Comparison of ENCODE assay signal across 10 cellular contexts in the genomic region with DNA sequence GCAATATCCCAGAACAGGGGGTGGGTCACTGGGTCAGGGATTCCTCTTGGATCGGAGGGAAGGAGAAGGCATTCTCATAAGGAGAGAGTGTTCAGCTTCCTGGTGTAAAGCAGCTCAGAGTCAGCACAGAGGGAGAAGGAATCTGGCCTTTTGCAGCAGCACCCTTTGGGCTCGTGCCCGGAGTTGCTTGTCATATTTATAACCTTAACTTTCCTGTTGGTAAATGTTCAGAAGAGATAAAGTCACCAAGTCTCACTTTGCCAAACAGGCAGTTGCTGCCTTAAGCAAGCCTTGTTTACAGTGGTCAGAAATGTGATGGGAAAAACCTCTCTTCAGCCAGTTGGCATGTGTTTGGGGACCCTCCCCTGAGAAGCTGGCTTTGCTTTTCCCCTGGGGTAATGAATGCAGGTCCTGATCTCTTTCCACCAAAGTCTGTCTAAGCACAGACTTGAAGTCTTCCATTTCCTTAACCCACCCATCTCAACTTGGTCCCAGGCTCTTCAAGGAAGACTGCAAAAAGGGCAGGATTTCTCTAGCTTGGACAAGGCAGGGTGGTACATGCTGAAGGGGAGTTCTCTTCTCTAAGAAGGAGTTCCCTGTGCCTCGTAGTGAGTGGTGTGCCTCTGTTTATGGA.
DNase-seq lines count a peak whose midpoint lies in the region; ATAC-seq and TF ChIP-seq lines count a peak whose summit lies in the region.
"Had no signal": no experiment of that assay in that cellular context is flagged by ENCODE, and none has a peak within 500 bp of the region (broad histone marks: within the 10 kb centered on the region; RNA-seq: fewer than 3 reads in every experiment).

No MANE protein-coding gene starts in this region.

- H3K4me3 Mint-ChIP-seq in activated T-helper 17 cell treated with anti-CD3 and anti-CD28 coated beads, Interleukin-2, amount 50 U/mL, for 72 hours: no peak overlapping the region

- peaks cover 56% of the 10 kb centered on the region for H3K36me3 Mint-ChIP-seq in activated T-helper 17 cell treated with anti-CD3 and anti-CD28 coated beads, Interleukin-2, amount 50 U/mL, for 72 hours (ENCODE audit: low read depth)

- 4 to 20% (median 15%) methylated on average over 4 of the region's 4 CpGs for WGBS in heart left ventricle, 4 donors

- intact Hi-C loops in heart left ventricle (cut with DNase I): loop anchor here in 3 of 10 donors (5.0 kb wide), 3 partner anchors 40 to 205 kb away; a partner anchor contains a TSS

- H3K27me3 Mint-ChIP-seq in activated T-helper 17 cell treated with anti-CD3 and anti-CD28 coated beads, Interleukin-2, amount 50 U/mL, for 72 hours: no peaks in the 10 kb centered on the region
- H3K27me3 Mint-ChIP-seq: progenitor cell of endocrine pancreas had no signal

- no peak for TF ChIP-seq CTCF in C4-2B (conservative IDR thresholded peaks at IDR 0.05)
- no peak for TF ChIP-seq CTCF in heart left ventricle (IDR thresholded peaks at IDR 0.05)

- H3K9me3 Mint-ChIP-seq in activated T-helper 17 cell treated with anti-CD3 and anti-CD28 coated beads, Interleukin-2, amount 50 U/mL, for 72 hours: no peaks in the 10 kb centered on the region

- peaks cover 8 to 44% (median 32%) of the 10 kb centered on the region in 12 donors for H3K4me1 ChIP-seq in heart left ventricle

- no peak for TF ChIP-seq POLR2A in heart left ventricle (IDR thresholded peaks at IDR 0.05)

- H3K27ac ChIP-seq in C4-2B (peak overlapping the region; percentile 52), heart left ventricle (peak overlapping the region; percentile 51 to 92 (median 81))

- peak; percentile 82 to 92 (median 84) for DNase-seq in heart left ventricle
- DNase-seq in renal cortical epithelial cell (ENCODE audit: low read depth): peak; percentile 56
- DNase-seq in UCSD-AML1 (lab: John Stamatoyannopoulos, UW; ENCODE audit: unreplicated experiment): no peak
- DNase-seq in kidney glomerular epithelial cell (lab: John Stamatoyannopoulos, UW): no peak
- DNase-seq in stimulated activated CD4-positive, alpha-beta T cell treated with anti-CD3 and anti-CD28 coated beads, Interleukin-2, amount 100 ng/mL, for 24 hours: no peak
- DNase-seq: GOT3 had no signal

- no peaks in the 10 kb centered on the region for H3K9me3 ChIP-seq in heart left ventricle

- no peaks in the 10 kb centered on the region for H3K27me3 ChIP-seq in heart left ventricle

- peaks cover 0 to 49% (median 25%) of the 10 kb centered on the region in 9 donors for H3K36me3 ChIP-seq in heart left ventricle

- peak overlapping the region in 1 of 12 donors; percentile 18 for H3K4me3 ChIP-seq in heart left ventricle

- peak overlapping the region; percentile 67 for H3K27ac Mint-ChIP-seq in activated T-helper 17 cell treated with anti-CD3 and anti-CD28 coated beads, Interleukin-2, amount 50 U/mL, for 72 hours
- H3K27ac Mint-ChIP-seq: progenitor cell of endocrine pancreas had no signal

- peaks cover 33% of the 10 kb centered on the region for H3K4me1 Mint-ChIP-seq in activated T-helper 17 cell treated with anti-CD3 and anti-CD28 coated beads, Interleukin-2, amount 50 U/mL, for 72 hours

- no peak for ATAC-seq in activated T-helper 17 cell treated with anti-CD3 and anti-CD28 coated beads, Interleukin-2, amount 50 U/mL, for 72 hours (replicated peaks)
- peak; percentile 86 to 91 (median 89) for ATAC-seq in heart left ventricle
- ATAC-seq in GM19328 (IDR thresholded peaks at IDR 0.05; ENCODE audit: unreplicated experiment): no peak

Comparison
In these comparisons a context has a peak if more than half of its experiments do, and no peak if none do; other contexts are left out.
1. ATAC-seq: peak in heart left ventricle (4 of 4); none in activated T-helper 17 cell treated with anti-CD3 and anti-CD28 coated beads, Interleukin-2, amount 50 U/mL, for 72 hours (single experiment) and GM19328 (single experiment).
2. DNase-seq: peak in heart left ventricle (5 of 5) and renal cortical epithelial cell (single experiment); none in UCSD-AML1 (single experiment), kidney glomerular epithelial cell (single experiment) and stimulated activated CD4-positive, alpha-beta T cell treated with anti-CD3 and anti-CD28 coated beads, Interleukin-2, amount 100 ng/mL, for 24 hours (0 of 2).